1 cellular context compared by ENCODE assay signal in genomic region chr13:26400545-26400944, GRCh38.
TF ChIP-seq lines count a peak whose summit lies in the region.

No MANE protein-coding gene starts in this region.

TF ChIP-seq in GM12878, 131 proteins besides CTCF, POLR2A, EP300 and RAD21 (continued from another document):
- TF ChIP-seq NKRF (conservative IDR thresholded peaks at IDR 0.05) (no peak), SP1 (IDR thresholded peaks at IDR 0.05; ENCODE audit: low read depth, low read length) (no peak), MAX (IDR thresholded peaks at IDR 0.05; ENCODE audit: low read depth, low read length) (no peak), RELA (IDR thresholded peaks at IDR 0.05; ENCODE audit: borderline replicate concordance, partially characterized antibody) (no peak), TARDBP (IDR thresholded peaks at IDR 0.05; ENCODE audit: borderline replicate concordance) (no peak), ZNF217 (IDR thresholded peaks at IDR 0.05) (no peak), STAT1 (conservative IDR thresholded peaks at IDR 0.05) (no peak), MYC (IDR thresholded peaks at IDR 0.05; ENCODE audit: insufficient read depth, insufficient read length, insufficient replicate concordance, low read length, severe bottlenecking) (no peak)
